ENCODE assay signal across 1 cellular context in genomic region chr6:160132776-160133338, GRCh38.
TF ChIP-seq lines count a peak whose summit lies in the region.

No MANE protein-coding gene starts in this region.

TF ChIP-seq in GM23338, 12 proteins besides CTCF, POLR2A, EP300 and RAD21 (continued from another document):
- TF ChIP-seq EZH2 (IDR thresholded peaks at IDR 0.05; ENCODE audit: low read depth, unreplicated experiment) (no peak), ZNF331 (CRISPR knock-in tag; IDR thresholded peaks at IDR 0.05; ENCODE audit: low read depth) (no peak), POLR2AphosphoS5 (IDR thresholded peaks at IDR 0.05; ENCODE audit: low read depth) (no peak)
